8 cellular contexts compared by ENCODE assay signal in the genomic region with DNA sequence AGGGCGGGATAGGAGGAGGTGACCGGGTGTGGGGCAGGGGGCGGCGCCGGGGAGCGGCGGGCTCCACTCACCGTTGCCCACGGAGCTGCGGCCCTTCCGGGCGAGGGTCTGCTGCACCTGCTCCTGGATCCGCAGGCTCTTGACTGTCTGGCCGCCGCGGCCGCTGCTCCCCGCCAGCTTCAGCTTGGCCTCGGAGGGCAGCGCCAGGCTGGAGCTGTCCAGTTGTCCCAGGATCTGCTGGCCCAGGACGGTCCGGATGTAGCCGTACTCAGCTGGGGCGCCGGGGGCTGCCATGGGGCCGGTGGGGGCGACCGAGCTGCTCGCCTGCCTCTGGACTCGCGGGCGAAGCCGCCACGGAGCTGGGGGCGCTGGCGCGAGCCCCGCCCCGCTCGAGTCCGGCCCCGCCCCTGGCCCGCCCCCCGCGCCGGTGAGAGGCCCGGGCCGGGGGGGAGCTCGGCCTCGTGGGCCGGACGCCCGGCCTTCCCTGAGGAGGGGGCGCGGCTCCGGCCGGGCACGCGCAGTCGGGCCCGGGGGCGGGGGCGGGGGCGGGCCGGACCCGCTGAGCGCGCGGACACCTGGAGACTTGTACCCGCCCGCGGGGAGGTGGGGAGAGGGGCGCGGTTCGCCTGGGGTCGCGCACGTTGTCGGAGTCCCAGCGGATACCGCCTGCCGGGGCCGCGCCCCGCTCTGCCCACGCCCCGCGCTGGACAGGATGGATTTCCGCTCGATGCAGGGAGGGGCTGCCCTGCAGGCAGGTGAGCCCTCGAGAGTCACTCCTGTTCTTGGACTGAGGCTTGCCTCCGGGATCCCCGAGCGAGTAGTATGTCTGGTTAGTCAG. TPM values are rescaled to one million over a fixed set of nuclear protein-coding genes. Genes with fewer than 3 reads are reported as not detected.
DNase-seq lines count a peak whose midpoint lies in the region; ATAC-seq lines count a peak whose summit lies in the region.

Gene PKP2 (minus strand): TSS at position 340 of the 838 bp plus-strand sequence. CDS start 46 bp downstream, at position 294.

- H3K27ac ChIP-seq in BLaER1 treated with 17β-estradiol and CSF1 and Interleukin-3, amounts not matched to agents 10 nM and 100 nM, result peak within 1 kb of the TSS in 6 of 11 experiments; percentile 20 to 58 (median 32); a peak in 5 of 22 replicates

- peak within 1 kb of the TSS; percentile 41 to 71 (median 62) for H3K4me3 ChIP-seq in BLaER1 treated with 17β-estradiol and CSF1 and Interleukin-3, amounts not matched to agents 10 nM and 100 nM

- no peaks in the 10 kb centered on the region for H3K36me3 ChIP-seq in BLaER1 treated with 17β-estradiol and CSF1 and Interleukin-3, amounts not matched to agents 10 nM and 100 nM

- 0 out of 20 replicates have a peak, but pooled peaks cover 0 to 8% (median 0%) of the 10 kb centered on the region in 10 experiments for H3K4me1 ChIP-seq in BLaER1 treated with 17β-estradiol and CSF1 and Interleukin-3, amounts not matched to agents 10 nM and 100 nM

- intact Hi-C loops in left colon (cut with DNase I, micrococcal nuclease), result no loop called here

- peaks cover 0 to 7% (median 0%) of the 10 kb centered on the region in 11 experiments; a peak in 1 of 22 replicates for H3K27me3 ChIP-seq in BLaER1 treated with 17β-estradiol and CSF1 and Interleukin-3, amounts not matched to agents 10 nM and 100 nM

- no peaks in the 10 kb centered on the region; a peak in 1 of 22 replicates for H3K9me3 ChIP-seq in BLaER1 treated with 17β-estradiol and CSF1 and Interleukin-3, amounts not matched to agents 10 nM and 100 nM (replicated peaks in 1 of 11)

- peak within 1 kb of the TSS; percentile 69 to 81 (median 77) for H3K4me2 ChIP-seq in BLaER1 treated with 17β-estradiol and CSF1 and Interleukin-3, amounts not matched to agents 10 nM and 100 nM

- DNase-seq in HK-2 (ENCODE audit: unreplicated experiment) (peak; percentile 78), SHP77 (lab: John Stamatoyannopoulos, UW) (peak; percentile 75 to 81), cerebellum (ENCODE audit: low spot score) (peak; percentile 76), left colon (peak; percentile 89 to 94), NAMALWA (ENCODE audit: low spot score) (no peak)
- DNase-seq in stimulated activated CD8-positive, alpha-beta memory T cell treated with anti-CD3 and anti-CD28 coated beads, Interleukin-12 subunit alpha, Interleukin-12 subunit beta, amount 100 ng/mL, for 4 hours (ENCODE audit: low read depth), result peak; percentile 1

- peak within 1 kb of the TSS; percentile 38 to 74 (median 59); a peak in 20 of 22 replicates for H3K9ac ChIP-seq in BLaER1 treated with 17β-estradiol and CSF1 and Interleukin-3, amounts not matched to agents 10 nM and 100 nM

- no peaks in the 10 kb centered on the region for H4K20me1 ChIP-seq in BLaER1 treated with 17β-estradiol and CSF1 and Interleukin-3, amounts not matched to agents 10 nM and 100 nM

- peak; percentile 69 for ATAC-seq in GM19397 (IDR thresholded peaks at IDR 0.05; ENCODE audit: unreplicated experiment)
- peak; percentile 70 for ATAC-seq in left colon

RNA-seq across cellular contexts. Expression of gene PKP2, which starts in this region (rescaled TPM):
- total RNA-seq in cerebellum (4.1 TPM), left colon (100 to 1,000 TPM; 117 to 175 TPM)

Comparison
In these comparisons a context has a peak if more than half of its experiments do, and no peak if none do; other contexts are left out.
1. RNA of gene PKP2 (total RNA-seq): 117 to 175 TPM in left colon; 4.1 TPM in cerebellum (single experiment); every median in the first group is over 10 times any median in the second.